Comparison of ENCODE assay signal across 11 cellular contexts in the genomic region with DNA sequence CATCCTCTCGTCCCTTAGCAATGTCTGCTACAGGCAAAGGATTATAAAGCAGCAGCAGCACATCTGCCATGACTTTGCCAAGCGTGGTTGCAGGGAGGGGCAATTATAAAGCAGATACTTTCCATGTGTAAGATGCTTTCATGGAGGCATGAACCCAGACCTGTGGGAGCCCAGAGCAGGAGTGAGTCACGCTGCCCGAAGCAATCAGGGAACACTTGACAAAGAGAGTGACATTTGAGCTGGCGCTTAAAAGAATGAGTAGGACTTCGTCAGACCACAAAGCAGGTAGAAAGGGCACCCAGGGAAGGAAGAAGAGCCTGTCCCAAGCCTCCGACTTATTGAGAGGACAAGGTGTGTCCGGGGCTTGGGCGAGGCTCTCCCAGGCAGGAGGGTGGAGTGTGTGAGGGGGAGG.
DNase-seq lines count a peak whose midpoint lies in the region; ATAC-seq, FAIRE-seq and TF ChIP-seq lines count a peak whose summit lies in the region.
"Had no signal": no experiment of that assay in that cellular context is flagged by ENCODE, and none has a peak within 500 bp of the region (broad histone marks: within the 10 kb centered on the region; RNA-seq: fewer than 3 reads in every experiment).

No MANE protein-coding gene starts in this region.

- H2AFZ ChIP-seq in H1 (ENCODE audit: low read length): no peak overlapping the region

- H4K5ac ChIP-seq in H1 (ENCODE audit: insufficient read length, low read depth, low read length): no peak overlapping the region

- no peaks in the 10 kb centered on the region for H3K27me3 ChIP-seq in H1 (replicated peaks in 1 of 4; ENCODE audit: control insufficient read depth in 3 of 4, extremely low read depth in 1 of 4, insufficient read depth in 3 of 4, low read length in 3 of 4)
- H3K27me3 ChIP-seq in naive thymus-derived CD4-positive, alpha-beta T cell (ENCODE audit: control insufficient read depth in 2 of 2, insufficient read depth in 2 of 2, low read length in 2 of 2): no peaks in the 10 kb centered on the region

- DNase-seq in stimulated activated naive CD8-positive, alpha-beta T cell treated with anti-CD3 and anti-CD28 coated beads, Interleukin-15, Interleukin-2, amounts not matched to agents 100 U/mL and 50 U/mL, for 24 hours: peak; percentile 24
- no peak for DNase-seq in stimulated activated naive CD8-positive, alpha-beta T cell treated with anti-CD3 and anti-CD28 coated beads, Interleukin-15, amount 100 ng/mL, for 72 hours
- DNase-seq in NCI-H226: peak; percentile 31
- DNase-seq in H1 (ENCODE audit: low read depth in 1 of 2, low spot score in 2 of 2): no peak
- no peak for DNase-seq in RPMI8226
- DNase-seq in naive thymus-derived CD4-positive, alpha-beta T cell: no peak
- no peak for DNase-seq in hippocampal formation (lab: John Stamatoyannopoulos, UW)

- no peaks in the 10 kb centered on the region for H3K4me1 Mint-ChIP-seq in stimulated activated naive CD8-positive, alpha-beta T cell treated with anti-CD3 and anti-CD28 coated beads, Interleukin-15, amount 100 ng/mL, for 72 hours
- H3K4me1 Mint-ChIP-seq in naive thymus-derived CD4-positive, alpha-beta T cell: no peaks in the 10 kb centered on the region
- H3K4me1 Mint-ChIP-seq: stimulated activated effector memory CD8-positive, alpha-beta T cell treated with anti-CD3 and anti-CD28 coated beads, Interleukin-12 subunit alpha, Interleukin-12 subunit beta, amount 100 ng/mL, for 72 hours had no signal

- peaks cover 0 to 6% (median 3%) of the 10 kb centered on the region in 4 experiments; a peak in 4 of 7 replicates for H3K4me1 ChIP-seq in H1 (replicated peaks in 1 of 4; ENCODE audit: control insufficient read depth in 3 of 4, insufficient read depth in 4 of 4, low read length in 3 of 4)
- H3K4me1 ChIP-seq in naive thymus-derived CD4-positive, alpha-beta T cell (ENCODE audit: control insufficient read depth in 2 of 2, insufficient read depth in 2 of 2, low read length in 2 of 2): no peaks in the 10 kb centered on the region

- no peak for TF ChIP-seq CTCF in H1 (IDR thresholded peaks at IDR 0.05; ENCODE audit: control extremely low read depth in 1 of 3, insufficient read depth in 1 of 3, low read depth in 1 of 3, low read length in 3 of 3)

- H2BK5ac ChIP-seq in H1 (ENCODE audit: low read depth, low read length): no peak overlapping the region

- POLR2A ChIA-PET in H1 (lab: Charles Lee; ENCODE audit: partially characterized antibody): no interaction called here
- POLR2A ChIA-PET in naive thymus-derived CD4-positive, alpha-beta T cell (lab: Charles Lee): no interaction called here

- ATAC-seq in stimulated activated naive CD8-positive, alpha-beta T cell treated with anti-CD3 and anti-CD28 coated beads, Interleukin-15, Interleukin-2, amounts not matched to agents 100 U/mL and 50 U/mL, for 24 hours: peak; percentile 84
- ATAC-seq in stimulated activated naive CD8-positive, alpha-beta T cell treated with anti-CD3 and anti-CD28 coated beads, Interleukin-15, amount 100 ng/mL, for 72 hours: no peak
- no peak for ATAC-seq in naive thymus-derived CD4-positive, alpha-beta T cell
- ATAC-seq in HG03039 (IDR thresholded peaks at IDR 0.05; ENCODE audit: unreplicated experiment): no peak
- ATAC-seq: stimulated activated effector memory CD8-positive, alpha-beta T cell treated with anti-CD3 and anti-CD28 coated beads, Interleukin-12 subunit alpha, Interleukin-12 subunit beta, amount 100 ng/mL, for 72 hours had no signal

- no peak overlapping the region for H4K8ac ChIP-seq in H1 (ENCODE audit: extremely low read depth, insufficient read depth, low read length)

- no peak overlapping the region; the same call in 1 of the 2 replicates for H2AK5ac ChIP-seq in H1 (ENCODE audit: low read depth, low read length)

- H3K9me3 Mint-ChIP-seq in stimulated activated naive CD8-positive, alpha-beta T cell treated with anti-CD3 and anti-CD28 coated beads, Interleukin-15, amount 100 ng/mL, for 72 hours: no peaks in the 10 kb centered on the region
- H3K9me3 Mint-ChIP-seq in naive thymus-derived CD4-positive, alpha-beta T cell: no peaks in the 10 kb centered on the region
- H3K9me3 Mint-ChIP-seq: stimulated activated effector memory CD8-positive, alpha-beta T cell treated with anti-CD3 and anti-CD28 coated beads, Interleukin-12 subunit alpha, Interleukin-12 subunit beta, amount 100 ng/mL, for 72 hours had no signal

- H2BK15ac ChIP-seq in H1 (ENCODE audit: low read length): no peak overlapping the region; the same call in 1 of the 2 replicates

- H4K91ac ChIP-seq in H1 (replicated peaks; ENCODE audit: insufficient read length, low read length): no peak overlapping the region

- peak overlapping the region; percentile 24; the same call in 1 of the 2 replicates for H3K18ac ChIP-seq in H1 (ENCODE audit: extremely low read depth, low read length)

- no peaks in the 10 kb centered on the region for H3K27me3 Mint-ChIP-seq in stimulated activated naive CD8-positive, alpha-beta T cell treated with anti-CD3 and anti-CD28 coated beads, Interleukin-15, amount 100 ng/mL, for 72 hours
- H3K27me3 Mint-ChIP-seq in naive thymus-derived CD4-positive, alpha-beta T cell: peaks cover 0 to 6% (median under 1%) of the 10 kb centered on the region in 5 donors

- TF ChIP-seq POLR2A in H1 (IDR thresholded peaks at IDR 0.05; ENCODE audit: control extremely low read depth in 1 of 2, low read depth in 2 of 2, low read length in 2 of 2): no peak

- no peak overlapping the region for H3K56ac ChIP-seq in H1 (replicated peaks; ENCODE audit: insufficient read length, low read depth, low read length)

- H2BK120ac ChIP-seq in H1 (replicated peaks; ENCODE audit: low read depth, low read length): no peak overlapping the region

- no peak overlapping the region for H3K4me3 ChIP-seq in H1 (ENCODE audit: extremely low read depth in 1 of 4, insufficient read depth in 2 of 4, low read depth in 3 of 4, low read length in 4 of 4)
- no peak overlapping the region for H3K4me3 ChIP-seq in naive thymus-derived CD4-positive, alpha-beta T cell (ENCODE audit: low read length)
- H3K4me3 ChIP-seq: skin epidermis had no signal

- H2BK20ac ChIP-seq in H1 (ENCODE audit: low read length): peak overlapping the region; percentile 82; the same call in 1 of the 2 replicates

- H3K14ac ChIP-seq in H1 (ENCODE audit: insufficient read length): no peak overlapping the region

- no peak overlapping the region for H3K27ac ChIP-seq in H1 (ENCODE audit: low read depth, low read length)
- no peak overlapping the region for H3K27ac ChIP-seq in naive thymus-derived CD4-positive, alpha-beta T cell (ENCODE audit: low read depth, low read length)
- H3K27ac ChIP-seq: VCaP had no signal

- H3K27ac Mint-ChIP-seq in stimulated activated naive CD8-positive, alpha-beta T cell treated with anti-CD3 and anti-CD28 coated beads, Interleukin-15, amount 100 ng/mL, for 72 hours: no peak overlapping the region
- no peak overlapping the region for H3K27ac Mint-ChIP-seq in naive thymus-derived CD4-positive, alpha-beta T cell
- H3K27ac Mint-ChIP-seq: stimulated activated effector memory CD8-positive, alpha-beta T cell treated with anti-CD3 and anti-CD28 coated beads, Interleukin-12 subunit alpha, Interleukin-12 subunit beta, amount 100 ng/mL, for 72 hours had no signal

- H3K4ac ChIP-seq in H1 (replicated peaks; ENCODE audit: insufficient read length, low read depth, low read length): no peak overlapping the region

- H3K79me1 ChIP-seq in H1 (ENCODE audit: low read depth, low read length): no peaks in the 10 kb centered on the region

- H3K4me3 Mint-ChIP-seq in stimulated activated naive CD8-positive, alpha-beta T cell treated with anti-CD3 and anti-CD28 coated beads, Interleukin-15, amount 100 ng/mL, for 72 hours: no peak overlapping the region
- H3K4me3 Mint-ChIP-seq in naive thymus-derived CD4-positive, alpha-beta T cell: no peak overlapping the region
- H3K4me3 Mint-ChIP-seq: stimulated activated effector memory CD8-positive, alpha-beta T cell treated with anti-CD3 and anti-CD28 coated beads, Interleukin-12 subunit alpha, Interleukin-12 subunit beta, amount 100 ng/mL, for 72 hours had no signal

- no peak for TF ChIP-seq EP300 in H1 (IDR thresholded peaks at IDR 0.05; ENCODE audit: borderline replicate concordance in 1 of 2, low read depth in 2 of 2, low read length in 2 of 2)

- intact Hi-C loops in naive thymus-derived CD4-positive, alpha-beta T cell (cut with micrococcal nuclease): no loop called here

- no peaks in the 10 kb centered on the region for H3K36me3 ChIP-seq in H1 (ENCODE audit: control insufficient read depth in 2 of 4, insufficient read depth in 4 of 4, low read length in 3 of 4)
- no peaks in the 10 kb centered on the region for H3K36me3 ChIP-seq in naive thymus-derived CD4-positive, alpha-beta T cell (ENCODE audit: control insufficient read depth in 2 of 3, insufficient read depth in 3 of 3, low read length in 3 of 3)

- CTCF ChIA-PET in H1 (lab: Charles Lee; ENCODE audit: partially characterized antibody): interaction anchor here (0.9 to 1.4 kb wide), 2 partner anchors 176 to 219 kb away, joined by 3 read pairs; no protein-coding TSS in a partner anchor
- CTCF ChIA-PET in naive thymus-derived CD4-positive, alpha-beta T cell (lab: Charles Lee): no interaction called here

- no peaks in the 10 kb centered on the region for H4K20me1 ChIP-seq in H1 (replicated peaks in 1 of 2; ENCODE audit: control insufficient read depth in 1 of 2, insufficient read depth in 2 of 2, low read length in 2 of 2)

- no peaks in the 10 kb centered on the region for H3K79me2 ChIP-seq in H1 (ENCODE audit: control insufficient read depth in 1 of 2, insufficient read depth in 2 of 2, low read length in 2 of 2)

- peaks cover 1% of the 10 kb centered on the region; the same call in 1 of the 2 replicates for H3K23me2 ChIP-seq in H1 (ENCODE audit: low read depth, low read length)

- H3K9me3 ChIP-seq in H1 (ENCODE audit: insufficient read depth in 2 of 2, low read depth in 1 of 2, low read length in 1 of 2): no peaks in the 10 kb centered on the region
- H3K9me3 ChIP-seq in naive thymus-derived CD4-positive, alpha-beta T cell (ENCODE audit: control insufficient read depth in 2 of 3, low read length in 3 of 3): no peaks in the 10 kb centered on the region

- no peak for FAIRE-seq in H1 (lab: Jason Lieb, UNC)

- H3K4me2 ChIP-seq in H1 (ENCODE audit: insufficient read depth in 1 of 2, low read depth in 2 of 2, low read length in 2 of 2): no peak overlapping the region

- WGBS in H1 (ENCODE audit: extremely low coverage in 1 of 2, insufficient coverage in 1 of 2, insufficient read length in 1 of 2, insufficient replicate concordance in 2 of 2, low coverage in 1 of 2, low lambda C conversion rate in 2 of 2, missing lambda C conversion rate in 1 of 2), 2 experiments: 87% methylated on average over 9 of the region's 9 CpGs; no CpG with 5 or more reads in 1 of the 2 experiments

- H2BK12ac ChIP-seq in H1 (ENCODE audit: low read depth, low read length): 0 out of 2 replicates have a peak overlapping the region, but pooled peaks have one; percentile 68

- TF ChIP-seq RAD21 in H1 (IDR thresholded peaks at IDR 0.05 in 1 of 2, conservative IDR thresholded peaks at IDR 0.05 in 1 of 2; ENCODE audit: low read depth in 2 of 2, low read length in 2 of 2): no peak

- no peaks in the 10 kb centered on the region for H3K36me3 Mint-ChIP-seq in naive thymus-derived CD4-positive, alpha-beta T cell

- H3K9ac ChIP-seq in H1 (replicated peaks in 1 of 4; ENCODE audit: extremely low read depth in 1 of 4, low read depth in 3 of 4, low read length in 3 of 4): no peak overlapping the region

- H3K23ac ChIP-seq in H1 (ENCODE audit: insufficient read length): no peak overlapping the region

Comparison
In these comparisons a context has a peak if more than half of its experiments do, and no peak if none do; other contexts are left out.
1. DNase-seq: peak in stimulated activated naive CD8-positive, alpha-beta T cell treated with anti-CD3 and anti-CD28 coated beads, Interleukin-15, Interleukin-2, amounts not matched to agents 100 U/mL and 50 U/mL, for 24 hours (single experiment) and NCI-H226 (single experiment); none in stimulated activated naive CD8-positive, alpha-beta T cell treated with anti-CD3 and anti-CD28 coated beads, Interleukin-15, amount 100 ng/mL, for 72 hours (0 of 2), H1 (0 of 2), RPMI8226 (single experiment), naive thymus-derived CD4-positive, alpha-beta T cell (0 of 9) and hippocampal formation (0 of 2).